ENCODE assay signal across 8 cellular contexts in the genomic region with DNA sequence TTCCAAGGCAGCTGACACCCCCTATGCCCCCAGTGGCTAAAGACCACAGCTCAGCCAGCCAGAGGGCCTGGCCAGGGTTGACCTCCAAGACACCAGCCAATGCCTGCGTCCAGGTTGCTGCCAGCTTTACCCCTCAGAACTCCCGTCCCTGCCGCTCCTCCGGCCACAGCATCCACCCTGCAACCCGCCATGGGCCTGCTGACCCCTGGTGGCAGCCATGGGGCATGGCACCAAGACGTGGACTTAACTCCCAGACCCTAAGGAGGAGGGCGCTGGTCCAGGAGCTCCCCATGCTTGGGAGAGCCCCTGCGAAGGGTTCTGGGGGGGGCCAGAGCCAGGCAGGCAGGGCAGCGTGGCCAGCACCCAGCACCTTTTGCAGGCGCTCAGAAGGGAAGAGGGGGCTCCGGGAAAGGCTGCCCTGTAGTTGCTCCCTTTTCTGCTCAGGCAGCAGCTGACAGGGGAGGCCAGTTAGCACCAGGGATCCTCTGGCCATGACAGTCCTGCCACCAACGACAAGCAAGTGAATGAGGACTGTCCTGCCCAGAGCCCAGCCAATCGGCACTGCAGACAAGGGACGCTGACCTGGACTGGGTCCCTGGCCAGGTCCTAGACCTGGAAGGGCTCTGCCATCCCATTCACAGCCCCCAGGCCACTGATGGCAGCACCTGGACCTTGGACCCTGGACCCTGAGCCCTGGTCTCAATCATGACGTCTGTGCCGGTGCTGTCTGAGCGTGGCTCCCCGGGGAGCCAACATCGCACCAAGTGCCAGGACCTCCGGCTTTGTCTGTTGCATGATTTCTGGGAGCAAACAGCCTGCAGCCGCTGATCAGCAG.
A peak's percentile ranks its signal among the peaks of the same experiment; 100 is the strongest.
DNase-seq lines count a peak whose midpoint lies in the region; ATAC-seq and TF ChIP-seq lines count a peak whose summit lies in the region.

No MANE protein-coding gene starts in this region.

- peak; percentile 95 for TF ChIP-seq CTCF in epithelial cell of esophagus (IDR thresholded peaks at IDR 0.05; ENCODE audit: insufficient read depth, low read depth, low read length, missing control alignments)

- H3K27me3 Mint-ChIP-seq in activated CD8-positive, alpha-beta memory T cell treated with anti-CD3 and anti-CD28 coated beads, Interleukin-2, amount 10 ng/mL, durations not matched to agents 7 days and 5 days = peaks cover 3% of the 10 kb centered on the region
- H3K27me3 Mint-ChIP-seq in naive thymus-derived CD4-positive, alpha-beta T cell = peaks cover 0 to 38% (median 13%) of the 10 kb centered on the region in 5 donors

- H3K27ac ChIP-seq in naive thymus-derived CD4-positive, alpha-beta T cell (ENCODE audit: low read depth, low read length) = no peak overlapping the region

- H3K4me3 ChIP-seq in epithelial cell of esophagus (ENCODE audit: low read length) = no peak overlapping the region
- H3K4me3 ChIP-seq in naive thymus-derived CD4-positive, alpha-beta T cell (ENCODE audit: low read length) = no peak overlapping the region

- H3K4me3 Mint-ChIP-seq in activated CD8-positive, alpha-beta memory T cell treated with anti-CD3 and anti-CD28 coated beads, Interleukin-2, amount 10 ng/mL, durations not matched to agents 7 days and 5 days = no peak overlapping the region
- no peak overlapping the region for H3K4me3 Mint-ChIP-seq in naive thymus-derived CD4-positive, alpha-beta T cell

- no peaks in the 10 kb centered on the region for H3K9me3 ChIP-seq in naive thymus-derived CD4-positive, alpha-beta T cell (ENCODE audit: control insufficient read depth in 2 of 3, low read length in 3 of 3)

- H3K4me1 ChIP-seq in naive thymus-derived CD4-positive, alpha-beta T cell (ENCODE audit: control insufficient read depth in 2 of 2, insufficient read depth in 2 of 2, low read length in 2 of 2) = no peaks in the 10 kb centered on the region

- no peaks in the 10 kb centered on the region for H3K4me1 Mint-ChIP-seq in activated CD8-positive, alpha-beta memory T cell treated with anti-CD3 and anti-CD28 coated beads, Interleukin-2, amount 10 ng/mL, durations not matched to agents 7 days and 5 days
- peaks cover 0 to 5% (median 0%) of the 10 kb centered on the region in 7 donors for H3K4me1 Mint-ChIP-seq in naive thymus-derived CD4-positive, alpha-beta T cell

- H3K36me3 Mint-ChIP-seq in activated CD8-positive, alpha-beta memory T cell treated with anti-CD3 and anti-CD28 coated beads, Interleukin-2, amount 10 ng/mL, durations not matched to agents 7 days and 5 days = no peaks in the 10 kb centered on the region
- H3K36me3 Mint-ChIP-seq in naive thymus-derived CD4-positive, alpha-beta T cell = no peaks in the 10 kb centered on the region

- H3K9me3 Mint-ChIP-seq in activated CD8-positive, alpha-beta memory T cell treated with anti-CD3 and anti-CD28 coated beads, Interleukin-2, amount 10 ng/mL, durations not matched to agents 7 days and 5 days (ENCODE audit: low read depth) = no peaks in the 10 kb centered on the region
- H3K9me3 Mint-ChIP-seq in naive thymus-derived CD4-positive, alpha-beta T cell = peaks cover 0 to 1% (median 0%) of the 10 kb centered on the region in 11 donors

- POLR2A ChIA-PET in naive thymus-derived CD4-positive, alpha-beta T cell (lab: Charles Lee) = no interaction called here

- DNase-seq in EL = peak; percentile 26
- peak; percentile 81 for DNase-seq in NCI-H82 treated with DMSO at 0.1 percent for 48 hours (lab: John Stamatoyannopoulos, UW; ENCODE audit: unreplicated experiment)
- DNase-seq in activated CD8-positive, alpha-beta memory T cell treated with anti-CD3 and anti-CD28 coated beads, Interleukin-2, amount 10 ng/mL, durations not matched to agents 7 days and 5 days = peak; percentile 73
- peak; percentile 75 for DNase-seq in epithelial cell of esophagus (ENCODE audit: low read depth)
- peak in 8 of 9 donors; percentile 28 to 56 (median 36) for DNase-seq in naive thymus-derived CD4-positive, alpha-beta T cell
- DNase-seq in stimulated activated CD8-positive, alpha-beta memory T cell treated with anti-CD3 and anti-CD28 coated beads, Interleukin-7, amount 100 ng/mL, for 48 hours (ENCODE audit: extremely low read depth in 1 of 2, low read depth in 1 of 2) = peak; percentile 17 to 32

- CTCF ChIA-PET in activated CD8-positive, alpha-beta memory T cell treated with anti-CD3 and anti-CD28 coated beads, Interleukin-2, amount 10 ng/mL, durations not matched to agents 7 days and 5 days (lab: Charles Lee) = interaction anchor here (0.6 to 2.6 kb wide), 18 partner anchors 16 to 648 kb away, joined by 3 to 30 read pairs (median 3); a partner anchor contains a TSS
- CTCF ChIA-PET in naive thymus-derived CD4-positive, alpha-beta T cell (lab: Charles Lee) = interaction anchor here (1.0 to 1.5 kb wide), 2 partner anchors 12 to 1087 kb away, joined by 3 to 4 read pairs; no protein-coding TSS in a partner anchor

- H3K36me3 ChIP-seq in naive thymus-derived CD4-positive, alpha-beta T cell (ENCODE audit: control insufficient read depth in 2 of 3, insufficient read depth in 3 of 3, low read length in 3 of 3) = no peaks in the 10 kb centered on the region

- H3K27ac Mint-ChIP-seq in activated CD8-positive, alpha-beta memory T cell treated with anti-CD3 and anti-CD28 coated beads, Interleukin-2, amount 10 ng/mL, durations not matched to agents 7 days and 5 days = no peak overlapping the region
- no peak overlapping the region for H3K27ac Mint-ChIP-seq in naive thymus-derived CD4-positive, alpha-beta T cell

- intact Hi-C loops in naive thymus-derived CD4-positive, alpha-beta T cell (cut with micrococcal nuclease) = loop anchor here in 1 of 2 donors (1.0 to 2.0 kb wide), 2 partner anchors 105 to 236 kb away; no protein-coding TSS in a partner anchor

- peak; percentile 70 for ATAC-seq in HG03039 (IDR thresholded peaks at IDR 0.05; ENCODE audit: unreplicated experiment)
- ATAC-seq in activated CD8-positive, alpha-beta memory T cell treated with anti-CD3 and anti-CD28 coated beads, Interleukin-2, amount 10 ng/mL, durations not matched to agents 7 days and 5 days = peak; percentile 79
- ATAC-seq in naive thymus-derived CD4-positive, alpha-beta T cell = peak; percentile 68
- no peak for ATAC-seq in HG03139 (IDR thresholded peaks at IDR 0.05; ENCODE audit: unreplicated experiment)

- no peaks in the 10 kb centered on the region for H3K27me3 ChIP-seq in naive thymus-derived CD4-positive, alpha-beta T cell (ENCODE audit: control insufficient read depth in 2 of 2, insufficient read depth in 2 of 2, low read length in 2 of 2)

Comparison
In these comparisons a context has a peak if more than half of its experiments do, and no peak if none do; other contexts are left out.
1. DNase-seq: peak in every context shown above with its lines; median percentile 81 in NCI-H82 treated with DMSO at 0.1 percent for 48 hours; 75 in epithelial cell of esophagus; 73 in activated CD8-positive, alpha-beta memory T cell treated with anti-CD3 and anti-CD28 coated beads, Interleukin-2, amount 10 ng/mL, durations not matched to agents 7 days and 5 days; 36 in naive thymus-derived CD4-positive, alpha-beta T cell; 26 in EL; 24 in stimulated activated CD8-positive, alpha-beta memory T cell treated with anti-CD3 and anti-CD28 coated beads, Interleukin-7, amount 100 ng/mL, for 48 hours.